ENCODE assay signal across 1 cellular context in the genomic region with DNA sequence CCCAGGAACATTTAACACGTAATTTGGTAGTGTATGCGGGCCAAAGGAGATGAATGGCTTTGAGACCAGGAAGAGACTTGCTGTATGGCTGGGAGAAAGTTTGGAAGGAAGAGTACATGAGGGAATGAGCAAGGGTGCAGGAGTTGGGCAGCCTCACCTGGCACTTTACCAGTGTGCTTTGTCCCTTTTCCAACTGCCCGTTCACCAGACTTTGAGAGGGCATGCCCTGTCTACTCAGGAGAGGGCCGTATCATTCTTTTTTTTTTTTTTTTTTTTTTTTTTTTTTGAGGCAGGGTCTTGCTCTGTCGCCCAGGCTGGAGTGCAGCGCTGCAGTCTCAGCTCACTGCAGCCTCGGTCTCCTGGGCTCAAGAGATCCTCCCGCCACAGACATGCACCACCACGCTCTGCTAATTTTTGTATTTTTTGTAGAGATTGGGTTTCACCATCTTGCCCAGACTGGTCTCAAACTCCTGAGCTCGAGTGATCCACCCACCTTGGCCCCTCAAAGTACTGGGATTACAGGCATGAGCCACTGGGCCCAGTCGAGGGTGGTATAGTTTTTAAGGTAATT.
TF ChIP-seq lines count a peak whose summit lies in the region.

No MANE protein-coding gene starts in this region.

TF ChIP-seq in WTC11, 78 proteins besides CTCF, POLR2A, EP300 and RAD21 (continued from another document):
- TF ChIP-seq, protein P1, sequence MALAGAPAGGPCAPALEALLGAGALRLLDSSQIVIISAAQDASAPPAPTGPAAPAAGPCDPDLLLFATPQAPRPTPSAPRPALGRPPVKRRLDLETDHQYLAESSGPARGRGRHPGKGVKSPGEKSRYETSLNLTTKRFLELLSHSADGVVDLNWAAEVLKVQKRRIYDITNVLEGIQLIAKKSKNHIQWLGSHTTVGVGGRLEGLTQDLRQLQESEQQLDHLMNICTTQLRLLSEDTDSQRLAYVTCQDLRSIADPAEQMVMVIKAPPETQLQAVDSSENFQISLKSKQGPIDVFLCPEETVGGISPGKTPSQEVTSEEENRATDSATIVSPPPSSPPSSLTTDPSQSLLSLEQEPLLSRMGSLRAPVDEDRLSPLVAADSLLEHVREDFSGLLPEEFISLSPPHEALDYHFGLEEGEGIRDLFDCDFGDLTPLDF (CRISPR knock-in tag; IDR thresholded peaks at IDR 0.05), result no peak
- no peak for TF ChIP-seq MYBL2 (CRISPR knock-in tag; IDR thresholded peaks at IDR 0.05)
- TF ChIP-seq CBFB (CRISPR knock-in tag; IDR thresholded peaks at IDR 0.05; ENCODE audit: low read depth), result no peak
- TF ChIP-seq ATF1 (CRISPR knock-in tag; IDR thresholded peaks at IDR 0.05), result no peak
- TF ChIP-seq ZNF317 (CRISPR knock-in tag; IDR thresholded peaks at IDR 0.05; ENCODE audit: borderline replicate concordance, low read depth), result no peak
